Comparison of ENCODE assay signal across 19 cellular contexts in genomic region chr18:49048361-49048760, GRCh38.
DNase-seq lines count a peak whose midpoint lies in the region; ATAC-seq, FAIRE-seq and TF ChIP-seq lines count a peak whose summit lies in the region.
"Had no signal": no experiment of that assay in that cellular context is flagged by ENCODE, and none has a peak within 500 bp of the region (broad histone marks: within the 10 kb centered on the region; RNA-seq: fewer than 3 reads in every experiment).

No MANE protein-coding gene starts in this region.

- H3K36me3 Mint-ChIP-seq in activated T-cell treated with anti-CD3 and anti-CD28 coated beads, Interleukin-2, amount 50 U/mL, for 4 hours (ENCODE audit: insufficient read depth): peaks cover 21% of the 10 kb centered on the region

- H3K4me3 ChIP-seq in fibroblast of mammary gland (ENCODE audit: control insufficient read depth, low read depth, low read length) (no peak overlapping the region), smooth muscle cell (no peak overlapping the region)
- H3K4me3 ChIP-seq: A549 had no signal

- no peaks in the 10 kb centered on the region for H3K27me3 Mint-ChIP-seq in activated T-cell treated with anti-CD3 and anti-CD28 coated beads, Interleukin-2, amount 50 U/mL, for 4 hours (ENCODE audit: low read depth)
- H3K27me3 Mint-ChIP-seq: activated CD4-positive, alpha-beta memory T cell treated with anti-CD3 and anti-CD28 coated beads for 36 hours; central memory CD8-positive, alpha-beta T cell; stimulated activated naive CD8-positive, alpha-beta T cell treated with anti-CD3 and anti-CD28 coated beads, Interleukin-15, Interleukin-2, amounts not matched to agents 100 ng/mL and 50 ng/mL, for 24 hours had no signal

- H3K27me3 ChIP-seq in smooth muscle cell (ENCODE audit: low read depth): no peaks in the 10 kb centered on the region

- H3K9ac ChIP-seq in smooth muscle cell (ENCODE audit: low read depth): peak overlapping the region; percentile 93

- no peaks in the 10 kb centered on the region for H4K20me1 ChIP-seq in smooth muscle cell (ENCODE audit: low read depth)

- no peaks in the 10 kb centered on the region for H3K9me3 ChIP-seq in smooth muscle cell (replicated peaks; ENCODE audit: low read depth)
- H3K9me3 ChIP-seq: A549 had no signal

- peak; percentile 43 to 67 for ATAC-seq in activated T-cell treated with anti-CD3 and anti-CD28 coated beads, Interleukin-2, amount 50 U/mL, for 4 hours
- ATAC-seq: A549, right cardiac atrium had no signal

- TF ChIP-seq CTCF in fibroblast of mammary gland (conservative IDR thresholded peaks at IDR 0.05; ENCODE audit: control insufficient read depth, insufficient read depth, low read depth, low read length): no peak
- no peak for TF ChIP-seq CTCF in smooth muscle cell (IDR thresholded peaks at IDR 0.05; ENCODE audit: borderline replicate concordance, insufficient read depth, poor library complexity, severe bottlenecking)

- no peaks in the 10 kb centered on the region for H3K9me3 Mint-ChIP-seq in activated T-cell treated with anti-CD3 and anti-CD28 coated beads, Interleukin-2, amount 50 U/mL, for 4 hours
- H3K9me3 Mint-ChIP-seq: activated CD4-positive, alpha-beta memory T cell treated with anti-CD3 and anti-CD28 coated beads for 36 hours; central memory CD8-positive, alpha-beta T cell; nephron; stimulated activated naive CD8-positive, alpha-beta T cell treated with anti-CD3 and anti-CD28 coated beads, Interleukin-15, Interleukin-2, amounts not matched to agents 100 ng/mL and 50 ng/mL, for 24 hours had no signal

- peaks cover 14% of the 10 kb centered on the region for H3F3A ChIP-seq in smooth muscle cell (ENCODE audit: low read depth)

- DNase-seq in activated T-cell treated with anti-CD3 and anti-CD28 coated beads, Interleukin-2, amount 50 U/mL, for 4 hours: no peak
- DNase-seq in activated T-cell treated with anti-CD3 and anti-CD28 coated beads, Interleukin-2, amount 50 U/mL, for 1 hour: no peak
- DNase-seq in RCC 7860 (ENCODE audit: low spot score) (peak; percentile 12), fibroblast of mammary gland (ENCODE audit: low read depth) (peak; percentile 69), smooth muscle cell (lab: John Stamatoyannopoulos, UW; ENCODE audit: unreplicated experiment) (no peak), cerebellar nuclear complex (lab: John Stamatoyannopoulos, UW) (no peak), NCI-H82 (lab: John Stamatoyannopoulos, UW) (no peak), NCI-H82 treated with DMSO at 0.1 percent for 48 hours (lab: John Stamatoyannopoulos, UW; ENCODE audit: unreplicated experiment) (no peak)
- DNase-seq: activated CD4-positive, alpha-beta memory T cell treated with anti-CD3 and anti-CD28 coated beads for 36 hours; activated naive CD4-positive, alpha-beta T cell; DMS 273 treated with DMSO at 0.1 percent for 48 hours; NCI-H2171; right cardiac atrium; SHP77 treated with DMSO at 0.1 percent for 48 hours had no signal

- no peaks in the 10 kb centered on the region for H3K36me3 ChIP-seq in smooth muscle cell (ENCODE audit: low read depth)

- H3K4me1 ChIP-seq in smooth muscle cell (ENCODE audit: low read depth): peaks cover 13% of the 10 kb centered on the region
- H3K4me1 ChIP-seq: A549 had no signal

- no peak overlapping the region for H3K4me3 Mint-ChIP-seq in activated T-cell treated with anti-CD3 and anti-CD28 coated beads, Interleukin-2, amount 50 U/mL, for 4 hours
- H3K4me3 Mint-ChIP-seq: activated CD4-positive, alpha-beta memory T cell treated with anti-CD3 and anti-CD28 coated beads for 36 hours; central memory CD8-positive, alpha-beta T cell; nephron; stimulated activated naive CD8-positive, alpha-beta T cell treated with anti-CD3 and anti-CD28 coated beads, Interleukin-15, Interleukin-2, amounts not matched to agents 100 ng/mL and 50 ng/mL, for 24 hours had no signal

- 29% methylated on average over 5 of the region's 5 CpGs for WGBS in smooth muscle cell (ENCODE audit: low lambda C conversion rate)

- no peak overlapping the region for H2AFZ ChIP-seq in smooth muscle cell (ENCODE audit: low read depth)

- peak overlapping the region; percentile 99 for H3K27ac ChIP-seq in smooth muscle cell (ENCODE audit: low read depth)
- H3K27ac ChIP-seq: A549, epithelial cell of prostate had no signal

- no peak for FAIRE-seq in RCC 7860 (lab: Jason Lieb, UNC)
- FAIRE-seq: A549 had no signal

- peaks cover 13% of the 10 kb centered on the region for H3K4me1 Mint-ChIP-seq in activated T-cell treated with anti-CD3 and anti-CD28 coated beads, Interleukin-2, amount 50 U/mL, for 4 hours (ENCODE audit: low read depth)

- H3K4me2 ChIP-seq in smooth muscle cell: peak overlapping the region; percentile 69
- H3K4me2 ChIP-seq: A549 had no signal

- H3K79me2 ChIP-seq in smooth muscle cell (ENCODE audit: low read depth): peaks cover 4% of the 10 kb centered on the region

Comparison
In these comparisons a context has a peak if more than half of its experiments do, and no peak if none do; other contexts are left out.
1. DNase-seq: peak in RCC 7860 (single experiment) and fibroblast of mammary gland (single experiment); none in activated T-cell treated with anti-CD3 and anti-CD28 coated beads, Interleukin-2, amount 50 U/mL, for 4 hours (single experiment), activated T-cell treated with anti-CD3 and anti-CD28 coated beads, Interleukin-2, amount 50 U/mL, for 1 hour (single experiment), smooth muscle cell (single experiment), cerebellar nuclear complex (0 of 2), NCI-H82 (single experiment) and NCI-H82 treated with DMSO at 0.1 percent for 48 hours (single experiment).